8 cellular contexts compared by ENCODE assay signal in the genomic region with DNA sequence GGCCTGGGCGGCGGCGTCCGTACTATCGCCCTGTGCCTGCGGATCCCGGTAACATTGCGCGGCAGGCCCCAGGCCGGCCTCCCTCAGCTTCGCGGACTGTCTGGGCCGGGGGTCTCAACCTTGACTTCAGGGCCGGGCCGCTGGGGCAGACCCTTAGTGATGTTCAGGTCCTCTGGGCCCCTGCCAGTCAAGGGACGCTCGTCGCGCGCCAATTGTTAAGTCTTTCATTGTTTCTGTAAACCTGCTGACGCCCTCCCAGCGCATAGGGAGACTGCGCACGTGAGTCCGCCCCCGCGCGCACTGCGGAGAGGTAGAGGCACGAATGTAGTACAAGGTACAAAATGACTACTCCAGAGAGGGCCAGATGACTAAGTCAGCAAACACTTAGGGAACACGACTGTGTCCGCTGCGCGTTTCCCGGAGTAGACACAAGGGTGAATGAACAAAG. TPM values are rescaled to one million over a fixed set of nuclear protein-coding genes. Genes with fewer than 3 reads are reported as not detected.
DNase-seq lines count a peak whose midpoint lies in the region; ATAC-seq and TF ChIP-seq lines count a peak whose summit lies in the region.

No MANE protein-coding gene starts in this region.

- intact Hi-C loops in dorsolateral prefrontal cortex (cut with DNase I): loop anchor here (2.0 to 5.0 kb wide), 2 partner anchors 39 to 42 kb away; a partner anchor contains a TSS

- H3K27me3 ChIP-seq in Loucy (ENCODE audit: insufficient read depth, low read length, poor library complexity, severe bottlenecking) (no peaks in the 10 kb centered on the region), dorsolateral prefrontal cortex (no peaks in the 10 kb centered on the region)

- no peaks in the 10 kb centered on the region for H3K9me3 ChIP-seq in Loucy (ENCODE audit: insufficient read depth, low read depth, low read length)

- H3K9me3 Mint-ChIP-seq in mesothelial cell of epicardium: no peaks in the 10 kb centered on the region

- DNase-seq in Caki2 (ENCODE audit: low read depth) (peak; percentile 74), dorsolateral prefrontal cortex (peak; percentile 31 to 83 (median 70)), mesothelial cell of epicardium (ENCODE audit: low spot score in 2 of 2, unreplicated experiment in 2 of 2) (peak in 1 of 2 experiments; percentile 55), NCI-H526 treated with DMSO at 0.1 percent for 48 hours (lab: John Stamatoyannopoulos, UW) (no peak)
- peak; percentile 13 for DNase-seq in activated CD4-positive, alpha-beta T cell treated with anti-CD3 and anti-CD28 coated beads for 1 hour
- peak; percentile 27 to 63 for DNase-seq in stimulated activated CD8-positive, alpha-beta memory T cell treated with anti-CD3 and anti-CD28 coated beads, Interleukin-15, amount 100 ng/mL, for 48 hours (ENCODE audit: low read depth in 2 of 2)

- no peaks in the 10 kb centered on the region for H3K27me3 Mint-ChIP-seq in mesothelial cell of epicardium (ENCODE audit: low read depth)

- H3K36me3 ChIP-seq in Loucy (ENCODE audit: insufficient read depth, low read length): no peaks in the 10 kb centered on the region

- peaks cover 43% of the 10 kb centered on the region for H3K79me2 ChIP-seq in Loucy (ENCODE audit: insufficient read depth, low read length)

- H3K36me3 Mint-ChIP-seq in mesothelial cell of epicardium: peaks cover 4% of the 10 kb centered on the region

- no peaks in the 10 kb centered on the region for H3F3A ChIP-seq in Loucy (ENCODE audit: low read depth)

- in situ Hi-C loops in Caki2 (cut with HindIII; ENCODE audit: low pct_unique_long_range_greater_than_20kb, low sequenced_read_pairs): no loop called here

- peak overlapping the region; percentile 52 for H3K4me2 ChIP-seq in Loucy (ENCODE audit: low read depth, low read length, poor library complexity, severe bottlenecking)

- peak overlapping the region; percentile 77 for H3K4me3 Mint-ChIP-seq in mesothelial cell of epicardium

- H2AFZ ChIP-seq in Loucy (ENCODE audit: low read length): peak overlapping the region; percentile 95

- peaks cover 25% of the 10 kb centered on the region for H4K20me1 ChIP-seq in Loucy (ENCODE audit: insufficient read depth, low read length, poor library complexity, severe bottlenecking)

- no peak for TF ChIP-seq CTCF in Loucy (conservative IDR thresholded peaks at IDR 0.05; ENCODE audit: low read length)
- no peak for TF ChIP-seq CTCF in dorsolateral prefrontal cortex (IDR thresholded peaks at IDR 0.05 in 54 of 56, conservative IDR thresholded peaks at IDR 0.05 in 2 of 56; ENCODE audit: low read depth in 1 of 56, partially characterized antibody in 56 of 56)
- TF ChIP-seq CTCF in mesothelial cell of epicardium (IDR thresholded peaks at IDR 0.05; ENCODE audit: unreplicated experiment): no peak

- peak overlapping the region; percentile 74 for H3K27ac Mint-ChIP-seq in mesothelial cell of epicardium

- peaks cover 17% of the 10 kb centered on the region for H3K4me1 Mint-ChIP-seq in mesothelial cell of epicardium

- H3K27ac ChIP-seq in dorsolateral prefrontal cortex: peak overlapping the region in 57 of 59 donors; percentile 17 to 96 (median 88)

- H3K4me3 ChIP-seq in Loucy (ENCODE audit: low read length, poor library complexity, severe bottlenecking) (peak overlapping the region; percentile 78), dorsolateral prefrontal cortex (peak overlapping the region; percentile 71 to 99 (median 91))

- peak overlapping the region; percentile 21 for H3K9ac ChIP-seq in Loucy (ENCODE audit: low read depth, low read length, poor library complexity, severe bottlenecking)

- peaks cover 23% of the 10 kb centered on the region for H3K4me1 ChIP-seq in Loucy (ENCODE audit: insufficient read depth, low read length, poor library complexity, severe bottlenecking)

- H3K9me2 ChIP-seq in Loucy (replicated peaks; ENCODE audit: low read depth, low read length): no peaks in the 10 kb centered on the region

- ATAC-seq in GM21528 (IDR thresholded peaks at IDR 0.05; ENCODE audit: low FRiP score, unreplicated experiment): peak; percentile 22

RNA-seq across cellular contexts. Expression of a gene that starts 0.5 kb away (rescaled TPM):
- total RNA-seq in Caki2 (2014; rRNA removed; shearing (Covaris generic); ENCODE audit: low replicate concordance): 132 and 138 TPM in 2 replicates
- total RNA-seq in dorsolateral prefrontal cortex (10 to 100 TPM; 13.5 to 28.7 (median 21.8) TPM), mesothelial cell of epicardium (42.3 to 47.1 TPM (median 42.6 TPM) in 3 replicates)

RNA-seq across cellular contexts. Expression of a gene that starts 38.4 kb away (rescaled TPM):
- total RNA-seq in Caki2 (2014; rRNA removed; shearing (Covaris generic); ENCODE audit: low replicate concordance): 0.14 and 0.17 TPM in 2 replicates
- 10 to 100 TPM in 114 of 120 experiments, 1 to 10 TPM in 6; 5.0 to 22.9 (median 14.6) TPM for total RNA-seq in dorsolateral prefrontal cortex
- 1.0 to 1.1 TPM (median 1.1 TPM) in 3 replicates for total RNA-seq in mesothelial cell of epicardium

RNA-seq across cellular contexts. Expression of a gene that starts 59.7 kb away (rescaled TPM):
- total RNA-seq in Caki2 (2014; rRNA removed; shearing (Covaris generic); ENCODE audit: low replicate concordance): not detected in 2 replicates
- 10 to 100 TPM in 94 of 120 experiments, 1 to 10 TPM in 26; 5.2 to 20.6 (median 12.1) TPM for total RNA-seq in dorsolateral prefrontal cortex
- 43.1 to 45.6 TPM (median 44.9 TPM) in 3 replicates for total RNA-seq in mesothelial cell of epicardium
